Comparison of ENCODE assay signal across 2 cellular contexts in the genomic region with DNA sequence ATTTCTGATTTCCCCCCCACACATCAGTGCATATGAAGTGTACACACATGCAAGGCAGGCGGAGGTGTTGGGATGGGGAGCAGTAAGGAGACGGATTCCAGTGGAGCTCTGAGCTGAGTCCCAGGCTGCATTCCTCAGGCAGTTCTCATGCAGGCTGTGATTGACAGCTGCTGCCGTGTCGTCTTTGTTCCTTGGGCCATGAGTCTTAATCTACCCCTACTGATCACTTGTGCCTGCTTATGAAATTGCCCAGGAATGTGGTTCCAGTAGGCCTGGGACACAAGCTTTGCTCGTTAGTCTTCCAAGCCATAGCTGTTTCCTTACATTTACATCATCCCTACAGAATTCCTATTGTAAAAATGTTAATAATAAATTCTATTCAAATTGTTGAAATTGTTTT.
TF ChIP-seq lines count a peak whose summit lies in the region.

No MANE protein-coding gene starts in this region.

TF ChIP-seq in GM23338, 12 proteins besides CTCF, POLR2A, EP300 and RAD21 (continued from another document):
- TF ChIP-seq EZH2phosphoT487 (IDR thresholded peaks at IDR 0.05; ENCODE audit: unreplicated experiment) (no peak), REST (IDR thresholded peaks at IDR 0.05; ENCODE audit: unreplicated experiment) (no peak), NANOG (IDR thresholded peaks at IDR 0.05; ENCODE audit: borderline replicate concordance) (no peak), POLR2AphosphoS5 (IDR thresholded peaks at IDR 0.05; ENCODE audit: low read depth) (no peak), ZNF462 (CRISPR knock-in tag; IDR thresholded peaks at IDR 0.05) (no peak), EZH2 (IDR thresholded peaks at IDR 0.05; ENCODE audit: low read depth, unreplicated experiment) (no peak), CREB1 (CRISPR knock-in tag; IDR thresholded peaks at IDR 0.05; ENCODE audit: low read depth) (no peak)
- TF ChIP-seq, protein P1, sequence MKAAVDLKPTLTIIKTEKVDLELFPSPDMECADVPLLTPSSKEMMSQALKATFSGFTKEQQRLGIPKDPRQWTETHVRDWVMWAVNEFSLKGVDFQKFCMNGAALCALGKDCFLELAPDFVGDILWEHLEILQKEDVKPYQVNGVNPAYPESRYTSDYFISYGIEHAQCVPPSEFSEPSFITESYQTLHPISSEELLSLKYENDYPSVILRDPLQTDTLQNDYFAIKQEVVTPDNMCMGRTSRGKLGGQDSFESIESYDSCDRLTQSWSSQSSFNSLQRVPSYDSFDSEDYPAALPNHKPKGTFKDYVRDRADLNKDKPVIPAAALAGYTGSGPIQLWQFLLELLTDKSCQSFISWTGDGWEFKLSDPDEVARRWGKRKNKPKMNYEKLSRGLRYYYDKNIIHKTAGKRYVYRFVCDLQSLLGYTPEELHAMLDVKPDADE (IDR thresholded peaks at IDR 0.05) = no peak

TF ChIP-seq in SK-N-SH, 30 proteins besides CTCF, POLR2A, EP300 and RAD21:
- peak; percentile 83 for TF ChIP-seq PBX3 (IDR thresholded peaks at IDR 0.05)
- TF ChIP-seq CHD2 (IDR thresholded peaks at IDR 0.05; ENCODE audit: low read length, partially characterized antibody) = no peak
- no peak for TF ChIP-seq SIN3A (IDR thresholded peaks at IDR 0.05; ENCODE audit: borderline replicate concordance, low read depth, low read length)
- TF ChIP-seq NRF1 (IDR thresholded peaks at IDR 0.05; ENCODE audit: low read depth, low read length) = no peak
